In genomic region chr22:22825213-22825593, GRCh38 we compare ENCODE assay signal across 18 cellular contexts.
"Had no signal": no experiment of that assay in that cellular context is flagged by ENCODE, and none has a peak within 500 bp of the region (broad histone marks: within the 10 kb centered on the region; RNA-seq: fewer than 3 reads in every experiment).

No MANE protein-coding gene starts in this region.

- DNase-seq: activated CD4-positive, alpha-beta T cell treated with anti-CD3 and anti-CD28 coated beads, Interleukin-2, amount 50 U/mL, for 4 hours; activated naive CD4-positive, alpha-beta T cell; activated T-cell treated with anti-CD3 and anti-CD28 coated beads for 4 hours; anterior cingulate cortex; brain microvascular endothelial cell; cortex of kidney; effector memory CD8-positive, alpha-beta T cell; gastrocnemius medialis; heart right ventricle; left cardiac atrium; lower lobe of right lung; pancreas; sigmoid colon had no signal

- H3K27ac ChIP-seq: brain microvascular endothelial cell, epithelial cell of prostate, gastrocnemius medialis, heart right ventricle, lower lobe of right lung, pancreas, sigmoid colon, tibial nerve, vagina had no signal

- H3K27me3 Mint-ChIP-seq: effector memory CD8-positive, alpha-beta T cell; stimulated activated memory B cell treated with anti-CD40 and anti-IgM and Interleukin-4, amounts not matched to agents 10 μg/mL and 1 μg/mL and 100 μg/mL, for 72 hours had no signal

- H3K27ac Mint-ChIP-seq: effector memory CD8-positive, alpha-beta T cell; stimulated activated memory B cell treated with anti-CD40 and anti-IgM and Interleukin-4, amounts not matched to agents 10 μg/mL and 1 μg/mL and 100 μg/mL, for 72 hours had no signal

- H3K27me3 ChIP-seq: gastrocnemius medialis, pancreas, sigmoid colon, tibial nerve, vagina had no signal

- H3K9me3 ChIP-seq: gastrocnemius medialis, lower lobe of right lung, pancreas, sigmoid colon, vagina had no signal

- H3K36me3 Mint-ChIP-seq: stimulated activated memory B cell treated with anti-CD40 and anti-IgM and Interleukin-4, amounts not matched to agents 10 μg/mL and 1 μg/mL and 100 μg/mL, for 72 hours had no signal

- H3K36me3 ChIP-seq: brain microvascular endothelial cell, gastrocnemius medialis, heart right ventricle, lower lobe of right lung, pancreas, sigmoid colon, tibial nerve, vagina had no signal

- H3K4me3 Mint-ChIP-seq: effector memory CD8-positive, alpha-beta T cell; stimulated activated memory B cell treated with anti-CD40 and anti-IgM and Interleukin-4, amounts not matched to agents 10 μg/mL and 1 μg/mL and 100 μg/mL, for 72 hours had no signal

- H3K4me3 ChIP-seq: gastrocnemius medialis, heart right ventricle, lower lobe of right lung, pancreas, sigmoid colon, tibial nerve, vagina had no signal

- H3K4me1 ChIP-seq: gastrocnemius medialis, lower lobe of right lung, pancreas, vagina had no signal

- ATAC-seq: activated CD4-positive, CD25-positive, alpha-beta regulatory T cell treated with anti-CD3 and anti-CD28 coated beads, Interleukin-2, amount 50 U/mL, for 24 hours; effector memory CD8-positive, alpha-beta T cell; gastrocnemius medialis; left cardiac atrium; lower lobe of right lung; pancreas; stimulated activated memory B cell treated with anti-CD40 and anti-IgM and Interleukin-4, amounts not matched to agents 10 μg/mL and 1 μg/mL and 100 μg/mL, for 72 hours had no signal

- H3K9me3 Mint-ChIP-seq: effector memory CD8-positive, alpha-beta T cell; stimulated activated memory B cell treated with anti-CD40 and anti-IgM and Interleukin-4, amounts not matched to agents 10 μg/mL and 1 μg/mL and 100 μg/mL, for 72 hours had no signal
